Comparison of ENCODE assay signal across 23 cellular contexts in genomic region chr11:5658318-5658717, GRCh38. TPM values are rescaled to one million over a fixed set of nuclear protein-coding genes. Genes with fewer than 3 reads are reported as not detected.
DNase-seq lines count a peak whose midpoint lies in the region; ATAC-seq and TF ChIP-seq lines count a peak whose summit lies in the region.
"Had no signal": no experiment of that assay in that cellular context is flagged by ENCODE, and none has a peak within 500 bp of the region (broad histone marks: within the 10 kb centered on the region; RNA-seq: fewer than 3 reads in every experiment).

No MANE protein-coding gene starts in this region.

- ATAC-seq in PC-3 = no peak
- ATAC-seq: GM12878 had no signal

- H3K9me3 ChIP-seq in PC-3 (ENCODE audit: low read length) (no peaks in the 10 kb centered on the region), endodermal cell (ENCODE audit: control insufficient read depth, low read length) (no peaks in the 10 kb centered on the region), testis (no peaks in the 10 kb centered on the region)
- H3K9me3 ChIP-seq: A549, BE2C had no signal

- no peaks in the 10 kb centered on the region for H3F3A ChIP-seq in PC-3 (ENCODE audit: low read length, unreplicated experiment)

- no peaks in the 10 kb centered on the region for H3K9me2 ChIP-seq in PC-3 (replicated peaks; ENCODE audit: low read length)

- H3K4me1 Mint-ChIP-seq in HFFc6 (ENCODE audit: low read depth) (no peaks in the 10 kb centered on the region), endodermal cell (no peaks in the 10 kb centered on the region)
- H3K4me1 Mint-ChIP-seq: CD14-positive monocyte; CD8-positive, alpha-beta memory T cell had no signal

- peaks cover under 1% of the 10 kb centered on the region; the same call in 1 of the 2 replicates for H3K9me3 Mint-ChIP-seq in HFFc6
- peaks cover 12% of the 10 kb centered on the region for H3K9me3 Mint-ChIP-seq in endodermal cell
- H3K9me3 Mint-ChIP-seq: CD4-positive, alpha-beta T cell had no signal

- H3K36me3 Mint-ChIP-seq in HFFc6 (ENCODE audit: low read depth) (peaks cover 12% of the 10 kb centered on the region), endodermal cell (ENCODE audit: low read depth) (peaks cover 1% of the 10 kb centered on the region)

- intact Hi-C loops in PC-3 (cut with micrococcal nuclease) (no loop called here), testis (cut with DNase I; ENCODE audit: low total_unique reads) (no loop called here)

- H4K20me1 ChIP-seq in PC-3 (ENCODE audit: low read length) = no peaks in the 10 kb centered on the region
- H4K20me1 ChIP-seq: BLaER1 treated with 17β-estradiol and CSF1 and Interleukin-3, amounts not matched to agents 10 nM and 100 nM had no signal

- H3K27ac Mint-ChIP-seq in HFFc6 = no peak overlapping the region
- H3K27ac Mint-ChIP-seq in endodermal cell = no peak overlapping the region
- H3K27ac Mint-ChIP-seq: CD4-positive, alpha-beta T cell had no signal

- no peak overlapping the region for H2AFZ ChIP-seq in PC-3 (ENCODE audit: low read length)
- H2AFZ ChIP-seq: GM23248 had no signal

- no peak overlapping the region for H3K27ac ChIP-seq in PC-3 (ENCODE audit: low read length)
- no peak overlapping the region for H3K27ac ChIP-seq in endodermal cell (ENCODE audit: low read depth, low read length)
- no peak overlapping the region for H3K27ac ChIP-seq in testis
- H3K27ac ChIP-seq: A549; BLaER1 treated with 17β-estradiol and CSF1 and Interleukin-3, amounts not matched to agents 10 nM and 100 nM; GM23248 had no signal

- POLR2A ChIA-PET in PC-3 (lab: Charles Lee; ENCODE audit: unreplicated experiment) = no interaction called here

- H3K4me2 ChIP-seq in PC-3 (ENCODE audit: low read length) = no peak overlapping the region
- H3K4me2 ChIP-seq: A549; BLaER1 treated with 17β-estradiol and CSF1 and Interleukin-3, amounts not matched to agents 10 nM and 100 nM had no signal

- WGBS in endodermal cell (ENCODE audit: insufficient coverage in 1 of 2, insufficient read length in 1 of 2), 2 experiments = 94 to 95% methylated on average over 5 of the region's 5 CpGs
- WGBS in testis, 2 donors = 79 to 92% methylated on average over 5 of the region's 5 CpGs

- H3K27me3 ChIP-seq in PC-3 (ENCODE audit: low read length) (no peaks in the 10 kb centered on the region), endodermal cell (ENCODE audit: control insufficient read depth, insufficient read depth, low read length, poor library complexity, severe bottlenecking) (no peaks in the 10 kb centered on the region), testis (no peaks in the 10 kb centered on the region)
- H3K27me3 ChIP-seq: BE2C; BLaER1 treated with 17β-estradiol and CSF1 and Interleukin-3, amounts not matched to agents 10 nM and 100 nM had no signal

- H3K4me1 ChIP-seq in PC-3 (ENCODE audit: insufficient read depth, low read length) = no peaks in the 10 kb centered on the region
- no peaks in the 10 kb centered on the region for H3K4me1 ChIP-seq in endodermal cell (ENCODE audit: control insufficient read depth, insufficient read depth, low read length)
- no peaks in the 10 kb centered on the region for H3K4me1 ChIP-seq in testis
- H3K4me1 ChIP-seq: A549; BE2C; BLaER1 treated with 17β-estradiol and CSF1 and Interleukin-3, amounts not matched to agents 10 nM and 100 nM had no signal

- TF ChIP-seq POLR2A in testis (IDR thresholded peaks at IDR 0.05) = no peak

- BruUV-seq in PC-3 (replicated peaks; lab: Mats Ljungman, UMichigan) = no TSS peak

- H3K27me3 Mint-ChIP-seq in HFFc6 (ENCODE audit: insufficient read depth) = no peaks in the 10 kb centered on the region; the same call in 1 of the 2 replicates
- no peaks in the 10 kb centered on the region for H3K27me3 Mint-ChIP-seq in endodermal cell (ENCODE audit: insufficient read depth)
- H3K27me3 Mint-ChIP-seq: CD4-positive, alpha-beta T cell; CD8-positive, alpha-beta memory T cell had no signal

- H3K4me3 ChIP-seq in PC-3 (ENCODE audit: low read length) = no peak overlapping the region
- no peak overlapping the region for H3K4me3 ChIP-seq in endodermal cell (ENCODE audit: low read length)
- H3K4me3 ChIP-seq in testis = no peak overlapping the region
- H3K4me3 ChIP-seq: A549; BLaER1 treated with 17β-estradiol and CSF1 and Interleukin-3, amounts not matched to agents 10 nM and 100 nM; GM12878; GM23248 had no signal

- TF ChIP-seq CTCF in HFFc6 (IDR thresholded peaks at IDR 0.05) = peak; percentile 16; the same call in 1 of the 2 replicates
- TF ChIP-seq CTCF in PC-3 (conservative IDR thresholded peaks at IDR 0.05; ENCODE audit: low read depth, low read length) = peak; percentile 24; the same call in 1 of the 2 replicates
- peak; percentile 47 for TF ChIP-seq CTCF in endodermal cell (conservative IDR thresholded peaks at IDR 0.05)
- no peak for TF ChIP-seq CTCF in testis (IDR thresholded peaks at IDR 0.05)

- H3K9ac ChIP-seq in PC-3 (ENCODE audit: low read length) (no peak overlapping the region), endodermal cell (ENCODE audit: extremely low read depth, low read length, poor library complexity, severe bottlenecking) (no peak overlapping the region)
- H3K9ac ChIP-seq: BLaER1 treated with 17β-estradiol and CSF1 and Interleukin-3, amounts not matched to agents 10 nM and 100 nM; GM23248 had no signal

- H3K79me2 ChIP-seq in PC-3 (ENCODE audit: low read length) = no peaks in the 10 kb centered on the region

- H3K4me3 Mint-ChIP-seq in HFFc6 (no peak overlapping the region), endodermal cell (no peak overlapping the region)
- H3K4me3 Mint-ChIP-seq: CD14-positive monocyte; CD4-positive, alpha-beta T cell; CD8-positive, alpha-beta memory T cell had no signal

- DNase-seq in HFFc6 (no peak), PC-3 (no peak), endodermal cell (no peak), T-helper 9 cell (no peak), testis (no peak)
- DNase-seq in activated CD4-positive, alpha-beta T cell treated with anti-CD3 and anti-CD28 coated beads, Interleukin-2, amount 50 U/mL, for 1 hour = no peak
- DNase-seq: 8988T; ACHN; AML-193; BE2C; CD4-positive, alpha-beta T cell; CD8-positive, alpha-beta memory T cell; DMS 273 treated with DMSO at 0.1 percent for 48 hours; DMS79; EL; GDM1; GM23248; H7; HCEC 1CT had no signal

- CTCF ChIA-PET in PC-3 (lab: Charles Lee) = no interaction called here

- H3K36me3 ChIP-seq in PC-3 (ENCODE audit: low read depth, low read length) (no peaks in the 10 kb centered on the region), endodermal cell (ENCODE audit: control insufficient read depth, insufficient read depth, low read length) (no peaks in the 10 kb centered on the region), testis (ENCODE audit: low read depth, missing control alignments) (no peaks in the 10 kb centered on the region)
- H3K36me3 ChIP-seq: BE2C had no signal

RNA-seq across cellular contexts. Expression of gene TRIM5, which starts 26.6 kb away (rescaled TPM):
- total RNA-seq in HFFc6 (2021; fragmentation: NEBNext Ultra II Directional; extraction: Animal tissue kit (Norgen Biotek cat#: 25700)) = 10 to 100 TPM; 35.7 to 49.4 (median 43.5) TPM
- 16.1 and 18.6 TPM in 2 replicates for total RNA-seq in PC-3 (2014; rRNA removed)
- total RNA-seq in endodermal cell = 10 to 100 TPM; 16.0 to 21.4 TPM
- 21.3 TPM for polyA plus RNA-seq in endodermal cell (2013, experiment 1 of 2)
- polyA plus RNA-seq in endodermal cell (2013, experiment 2 of 2) = 22.7 TPM
- total RNA-seq in testis = 10 to 100 TPM; 10.8 to 16.2 TPM
- polyA plus RNA-seq in testis (ENCODE audit: insufficient read depth, low read depth, low replicate concordance) = 8.8 TPM

RNA-seq across cellular contexts. Expression of gene TRIM22, which starts 31.3 kb away (rescaled TPM):
- 100 to 1,000 TPM in 5 of 6 experiments, 10 to 100 TPM in 1; 77.9 to 131 (median 118) TPM for total RNA-seq in HFFc6 (2021; fragmentation: NEBNext Ultra II Directional; extraction: Animal tissue kit (Norgen Biotek cat#: 25700))
- total RNA-seq in PC-3 (2014; rRNA removed) = not detected in 2 replicates
- 1 to 10 TPM; 1.1 to 3.1 TPM for total RNA-seq in endodermal cell
- polyA plus RNA-seq in endodermal cell (2013, experiment 1 of 2) = 4.5 TPM
- polyA plus RNA-seq in endodermal cell (2013, experiment 2 of 2) = 2.8 TPM
- total RNA-seq in testis = 10 to 100 TPM; 25.0 to 30.3 TPM
- polyA plus RNA-seq in testis (ENCODE audit: insufficient read depth, low read depth, low replicate concordance) = 25.0 TPM

RNA-seq across cellular contexts. Expression of gene TRIM34, which starts 33.5 kb away (rescaled TPM):
- 1 to 10 TPM; 3.8 to 6.9 (median 4.9) TPM for total RNA-seq in HFFc6 (2021; fragmentation: NEBNext Ultra II Directional; extraction: Animal tissue kit (Norgen Biotek cat#: 25700))
- total RNA-seq in PC-3 (2014; rRNA removed) (1.3 and 1.6 TPM in 2 replicates), endodermal cell (1 to 10 TPM in 1 of 2 donors, under 1 TPM in 1; 0.68 to 1.2 TPM), testis (1 to 10 TPM; 6.5 to 7.6 TPM)
- 1.7 TPM for polyA plus RNA-seq in endodermal cell (2013, experiment 1 of 2)
- polyA plus RNA-seq in endodermal cell (2013, experiment 2 of 2) = 1.7 TPM
- 6.5 TPM for polyA plus RNA-seq in testis (ENCODE audit: insufficient read depth, low read depth, low replicate concordance)

Comparison
In these comparisons a context has a peak if more than half of its experiments do, and no peak if none do; other contexts are left out.
1. CTCF ChIP-seq: peak in HFFc6 (single experiment), PC-3 (single experiment) and endodermal cell (single experiment); none in testis (0 of 3).
2. RNA of gene TRIM22, which starts 31.3 kb away (total RNA-seq): 77.9 to 131 TPM in HFFc6 and 25.0 to 30.3 TPM in testis; 1.1 to 3.1 TPM in endodermal cell and not detected in PC-3; every median in the first group is over 4 times any median in the second.